20 cellular contexts compared by ENCODE assay signal in the genomic region with DNA sequence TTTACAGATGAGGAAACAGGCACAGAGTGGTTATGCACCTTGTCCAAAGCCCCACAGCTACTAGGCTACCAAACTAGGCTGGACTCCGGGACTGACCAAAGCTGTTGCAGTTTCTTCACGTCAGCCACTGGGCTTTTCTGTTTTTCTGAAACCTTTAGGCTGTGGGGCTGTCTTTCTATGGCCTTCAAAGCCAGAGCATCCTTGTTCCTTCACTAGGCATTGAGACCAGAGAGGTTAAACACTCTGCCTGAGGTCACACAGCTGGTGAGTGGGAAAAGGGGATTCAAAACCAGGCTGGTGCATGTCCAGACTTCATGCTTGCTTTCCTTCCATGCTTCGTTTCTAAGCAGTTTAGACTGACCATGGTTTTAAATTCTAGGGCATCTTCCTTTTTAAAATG.
"Had no signal": no experiment of that assay in that cellular context is flagged by ENCODE, and none has a peak within 500 bp of the region (broad histone marks: within the 10 kb centered on the region; RNA-seq: fewer than 3 reads in every experiment).

No MANE protein-coding gene starts in this region.

- H3K4me3 ChIP-seq: colonic mucosa, heart left ventricle, mucosa of descending colon, ovary, smooth muscle cell, suprapubic skin, tibial artery had no signal

- DNase-seq: colonic mucosa; dermis blood vessel endothelial cell; effector CD4-positive, alpha-beta T cell; endodermal cell; erythroblast; heart left ventricle; kidney glomerular epithelial cell; mucosa of descending colon; naive thymus-derived CD8-positive, alpha-beta T cell; nucleus accumbens; ovary; right cardiac atrium; stimulated activated CD4-positive, alpha-beta T cell treated with anti-CD3 and anti-CD28 coated beads, Interleukin-2, amount 100 ng/mL, for 48 hours; stimulated activated naive CD4-positive, alpha-beta T cell treated with Interleukin-2 at 50 U/mL for 16 hours; tibial artery had no signal

- FAIRE-seq: endothelial cell of umbilical vein, frontal cortex, islet of Langerhans had no signal

- ATAC-seq: heart left ventricle; naive thymus-derived CD8-positive, alpha-beta T cell; right cardiac atrium had no signal

- H3K4me1 ChIP-seq: colonic mucosa, heart left ventricle, suprapubic skin, tibial artery had no signal

- H3K27me3 ChIP-seq: colonic mucosa, ovary had no signal

- H3K36me3 ChIP-seq: colonic mucosa, heart left ventricle, ovary, suprapubic skin, tibial artery had no signal

- H3K4me2 ChIP-seq: smooth muscle cell had no signal

- H3K9me3 ChIP-seq: colonic mucosa, heart left ventricle, mucosa of descending colon, ovary, suprapubic skin, tibial artery had no signal

- H3K27ac ChIP-seq: colonic mucosa, heart left ventricle, ovary, suprapubic skin, tibial artery had no signal
